Comparison of ENCODE assay signal across 8 cellular contexts in genomic region chr9:39656960-39657603, GRCh38.
ATAC-seq lines count a peak whose summit lies in the region.
"Not testable (repeated sequence)": the region's sequence is repeated elsewhere in the genome, so short reads cannot be mapped to it uniquely, and the experiment has no call there.

No MANE protein-coding gene starts in this region.

- peak; percentile 92 for ATAC-seq in GM18511 (IDR thresholded peaks at IDR 0.05; ENCODE audit: unreplicated experiment)
- ATAC-seq in GM18909 (IDR thresholded peaks at IDR 0.05; ENCODE audit: poor library complexity, unreplicated experiment) = peak; percentile 93
- ATAC-seq in GM19455 (IDR thresholded peaks at IDR 0.05; ENCODE audit: unreplicated experiment) = peak; percentile 71
- ATAC-seq in GM21526 (IDR thresholded peaks at IDR 0.05; ENCODE audit: low FRiP score, unreplicated experiment) = peak; percentile 96
- ATAC-seq in HG02798 (IDR thresholded peaks at IDR 0.05; ENCODE audit: poor library complexity, unreplicated experiment) = peak; percentile 52
- peak; percentile 71 for ATAC-seq in HG03103 (IDR thresholded peaks at IDR 0.05; ENCODE audit: low read depth, unreplicated experiment)
- peak; percentile 76 for ATAC-seq in HG03457 (IDR thresholded peaks at IDR 0.05; ENCODE audit: unreplicated experiment)
- ATAC-seq in stimulated activated memory B cell treated with anti-CD40 and anti-IgM and Interleukin-4, amounts not matched to agents 10 μg/mL and 1 μg/mL and 100 μg/mL, for 72 hours = peak; percentile 85

- not testable (repeated sequence) for H3K27me3 Mint-ChIP-seq in stimulated activated memory B cell treated with anti-CD40 and anti-IgM and Interleukin-4, amounts not matched to agents 10 μg/mL and 1 μg/mL and 100 μg/mL, for 72 hours

- H3K4me1 Mint-ChIP-seq in stimulated activated memory B cell treated with anti-CD40 and anti-IgM and Interleukin-4, amounts not matched to agents 10 μg/mL and 1 μg/mL and 100 μg/mL, for 72 hours = not testable (repeated sequence)

- not testable (repeated sequence) for H3K27ac Mint-ChIP-seq in stimulated activated memory B cell treated with anti-CD40 and anti-IgM and Interleukin-4, amounts not matched to agents 10 μg/mL and 1 μg/mL and 100 μg/mL, for 72 hours

- H3K4me3 Mint-ChIP-seq in stimulated activated memory B cell treated with anti-CD40 and anti-IgM and Interleukin-4, amounts not matched to agents 10 μg/mL and 1 μg/mL and 100 μg/mL, for 72 hours = not testable (repeated sequence)

- H3K9me3 Mint-ChIP-seq in stimulated activated memory B cell treated with anti-CD40 and anti-IgM and Interleukin-4, amounts not matched to agents 10 μg/mL and 1 μg/mL and 100 μg/mL, for 72 hours = not testable (repeated sequence)

- H3K36me3 Mint-ChIP-seq in stimulated activated memory B cell treated with anti-CD40 and anti-IgM and Interleukin-4, amounts not matched to agents 10 μg/mL and 1 μg/mL and 100 μg/mL, for 72 hours = not testable (repeated sequence)

Comparison
In these comparisons a context has a peak if more than half of its experiments do, and no peak if none do; other contexts are left out.
1. Peak in every context shown above with its lines: ATAC-seq.